8 cellular contexts compared by ENCODE assay signal in genomic region chr7:128833148-128833938, GRCh38. TPM values are rescaled to one million over a fixed set of nuclear protein-coding genes. Genes with fewer than 3 reads are reported as not detected.
DNase-seq lines count a peak whose midpoint lies in the region; ATAC-seq and TF ChIP-seq lines count a peak whose summit lies in the region.

No MANE protein-coding gene starts in this region.

- no peak overlapping the region for H2AFZ ChIP-seq in osteoblast (ENCODE audit: low read length)

- H3K27ac ChIP-seq in osteoblast (ENCODE audit: low read depth, low read length): peak overlapping the region; percentile 92

- peak overlapping the region; percentile 90 for H3K4me2 ChIP-seq in osteoblast (ENCODE audit: insufficient read depth, low read length)

- H3K4me1 ChIP-seq in osteoblast (ENCODE audit: insufficient read depth, low read length): peaks cover 59% of the 10 kb centered on the region

- DNase-seq in DMS79 (lab: John Stamatoyannopoulos, UW): peak; percentile 45
- peak; percentile 19 for DNase-seq in OCI-M1 (lab: John Stamatoyannopoulos, UW)
- peak; percentile 79 to 89 for DNase-seq in foreskin fibroblast
- DNase-seq in osteoblast (ENCODE audit: insufficient read length, low spot score, missing footprints): peak; percentile 99
- no peak for DNase-seq in T-helper 2 cell
- DNase-seq in NCI-H2029 treated with DMSO at 0.1 percent for 48 hours (lab: John Stamatoyannopoulos, UW): no peak

- ATAC-seq in HG02884 (IDR thresholded peaks at IDR 0.05; ENCODE audit: unreplicated experiment): no peak
- ATAC-seq in GM19023 (IDR thresholded peaks at IDR 0.05; ENCODE audit: unreplicated experiment): no peak

- no peaks in the 10 kb centered on the region for H3K9me3 ChIP-seq in osteoblast (ENCODE audit: low read depth, low read length)

- TF ChIP-seq CTCF in foreskin fibroblast (IDR thresholded peaks at IDR 0.05; ENCODE audit: low read depth, low read length) (no peak), osteoblast (IDR thresholded peaks at IDR 0.05; ENCODE audit: extremely low read depth, low read depth, low read length) (no peak)

- H3K36me3 ChIP-seq in osteoblast (ENCODE audit: insufficient read depth, low read length): peaks cover 37% of the 10 kb centered on the region

- no peaks in the 10 kb centered on the region for H3K27me3 ChIP-seq in osteoblast (ENCODE audit: insufficient read depth, low read length)

- peaks cover 59% of the 10 kb centered on the region for H4K20me1 ChIP-seq in osteoblast (ENCODE audit: insufficient read depth, low read length)

- peaks cover 77% of the 10 kb centered on the region for H3K79me2 ChIP-seq in osteoblast (ENCODE audit: insufficient read depth, low read length)

- H3K4me3 ChIP-seq in foreskin fibroblast (ENCODE audit: low read depth in 1 of 2, low read length in 2 of 2) (peak overlapping the region; percentile 93 to 96), osteoblast (ENCODE audit: insufficient read depth, low read length) (peak overlapping the region; percentile 95)

RNA-seq across cellular contexts. Expression of gene FLNC, which starts 3.1 kb away (rescaled TPM):
- 93.7 and 130 TPM in 2 replicates for total RNA-seq in osteoblast

RNA-seq across cellular contexts. Expression of gene ATP6V1F, which starts 29.3 kb away (rescaled TPM):
- total RNA-seq in osteoblast: 91.9 and 95.2 TPM in 2 replicates

RNA-seq across cellular contexts. Expression of gene CCDC136, which starts 41.6 kb away (rescaled TPM):
- total RNA-seq in osteoblast: 7.2 and 10.0 TPM in 2 replicates

RNA-seq across cellular contexts. Expression of gene OPN1SW, which starts 57.7 kb away (rescaled TPM):
- total RNA-seq in osteoblast: not detected in 2 replicates

Comparison
In these comparisons a context has a peak if more than half of its experiments do, and no peak if none do; other contexts are left out.
1. DNase-seq: peak in DMS79 (single experiment), OCI-M1 (single experiment), foreskin fibroblast (2 of 2) and osteoblast (single experiment); none in T-helper 2 cell (0 of 5) and NCI-H2029 treated with DMSO at 0.1 percent for 48 hours (single experiment).